In the genomic region with DNA sequence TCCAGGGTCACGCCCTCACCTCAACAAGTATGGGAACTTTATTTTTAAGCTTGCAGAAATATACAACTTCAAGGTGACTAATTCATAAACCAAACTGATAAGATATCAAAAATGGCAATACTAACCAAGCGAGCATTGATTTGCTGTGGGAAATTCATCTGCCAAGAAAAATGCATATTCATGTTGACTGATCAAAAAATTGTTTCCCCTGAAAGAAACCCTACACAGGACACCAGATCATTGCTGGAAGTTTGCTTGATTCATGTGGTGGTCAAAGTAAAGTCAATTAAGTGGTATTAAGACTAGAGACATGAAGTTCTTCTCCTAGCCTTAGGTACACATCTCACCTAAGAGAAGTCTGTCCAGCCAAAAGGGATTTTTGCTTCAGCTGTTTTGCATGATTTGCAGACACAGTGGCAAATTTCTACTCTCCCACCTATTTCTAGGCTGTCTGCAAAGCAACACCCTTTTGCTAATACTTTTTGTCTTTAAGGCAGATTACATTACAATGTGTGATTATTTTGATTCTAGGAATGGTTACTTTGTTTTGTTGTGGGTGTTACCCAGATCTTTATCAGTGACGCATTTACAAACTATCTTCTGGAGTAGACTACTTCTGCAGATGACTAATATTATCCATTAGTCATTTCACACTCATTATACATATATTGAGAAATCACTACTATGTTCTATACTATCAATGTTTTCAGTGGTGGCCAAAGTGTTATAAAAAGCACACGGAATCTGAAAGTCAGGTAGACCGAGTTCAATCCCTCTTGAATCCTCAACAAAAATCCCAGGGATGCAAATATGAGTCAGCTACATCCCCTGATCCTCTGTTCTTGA, we compare ENCODE assay signal across 1 cellular context.
TF ChIP-seq lines count a peak whose summit lies in the region.

No MANE protein-coding gene starts in this region.

TF ChIP-seq in K562, 482 proteins besides CTCF, POLR2A, EP300 and RAD21 (continued from another document):
- TF ChIP-seq ZNF398 (CRISPR knock-in tag; IDR thresholded peaks at IDR 0.05) (no peak), BACH1 (tag; IDR thresholded peaks at IDR 0.05) (no peak), ID3 (CRISPR knock-in tag; IDR thresholded peaks at IDR 0.05) (no peak), ID3 (tag; IDR thresholded peaks at IDR 0.05) (no peak), RBM14 (IDR thresholded peaks at IDR 0.05; ENCODE audit: borderline replicate concordance, insufficient read depth, low read depth, low read length) (no peak), ZNF311 (CRISPR knock-in tag; IDR thresholded peaks at IDR 0.05) (no peak), E2F3 (CRISPR knock-in tag; IDR thresholded peaks at IDR 0.05) (no peak), CAMTA2 (CRISPR knock-in tag; conservative IDR thresholded peaks at IDR 0.05) (no peak), DNMT1 (IDR thresholded peaks at IDR 0.05) (no peak), GTF2A2 (tag; IDR thresholded peaks at IDR 0.05) (no peak), ZNF133 (CRISPR knock-in tag; IDR thresholded peaks at IDR 0.05) (no peak), GABPB2 (CRISPR knock-in tag; conservative IDR thresholded peaks at IDR 0.05) (no peak), HNRNPH1 (optimal IDR thresholded peaks at IDR 0.05; ENCODE audit: low read depth, low read length) (no peak), TAF1 (IDR thresholded peaks at IDR 0.05; ENCODE audit: control insufficient read depth, extremely low read depth, insufficient read depth, low read length, severe bottlenecking) (no peak), RHOXF2B (CRISPR knock-in tag; conservative IDR thresholded peaks at IDR 0.05) (no peak), SIN3B (IDR thresholded peaks at IDR 0.05; ENCODE audit: low read depth) (no peak), SNIP1 (IDR thresholded peaks at IDR 0.05; ENCODE audit: low read depth) (no peak), HMGXB4 (CRISPR knock-in tag; IDR thresholded peaks at IDR 0.05) (no peak), ZNF668 (CRISPR knock-in tag; IDR thresholded peaks at IDR 0.05) (no peak), MEF2A (IDR thresholded peaks at IDR 0.05; ENCODE audit: control insufficient read depth, low read depth, low read length) (no peak), GTF3C2 (IDR thresholded peaks at IDR 0.05; ENCODE audit: borderline replicate concordance, extremely low read depth, insufficient read length) (no peak), CTBP1 (IDR thresholded peaks at IDR 0.05; ENCODE audit: borderline replicate concordance) (no peak), HNRNPL (IDR thresholded peaks at IDR 0.05; ENCODE audit: low read depth, low read length) (no peak), PTRF (tag; IDR thresholded peaks at IDR 0.05) (no peak), ZNF124 (CRISPR knock-in tag; IDR thresholded peaks at IDR 0.05) (no peak)
- TF ChIP-seq, protein P1, sequence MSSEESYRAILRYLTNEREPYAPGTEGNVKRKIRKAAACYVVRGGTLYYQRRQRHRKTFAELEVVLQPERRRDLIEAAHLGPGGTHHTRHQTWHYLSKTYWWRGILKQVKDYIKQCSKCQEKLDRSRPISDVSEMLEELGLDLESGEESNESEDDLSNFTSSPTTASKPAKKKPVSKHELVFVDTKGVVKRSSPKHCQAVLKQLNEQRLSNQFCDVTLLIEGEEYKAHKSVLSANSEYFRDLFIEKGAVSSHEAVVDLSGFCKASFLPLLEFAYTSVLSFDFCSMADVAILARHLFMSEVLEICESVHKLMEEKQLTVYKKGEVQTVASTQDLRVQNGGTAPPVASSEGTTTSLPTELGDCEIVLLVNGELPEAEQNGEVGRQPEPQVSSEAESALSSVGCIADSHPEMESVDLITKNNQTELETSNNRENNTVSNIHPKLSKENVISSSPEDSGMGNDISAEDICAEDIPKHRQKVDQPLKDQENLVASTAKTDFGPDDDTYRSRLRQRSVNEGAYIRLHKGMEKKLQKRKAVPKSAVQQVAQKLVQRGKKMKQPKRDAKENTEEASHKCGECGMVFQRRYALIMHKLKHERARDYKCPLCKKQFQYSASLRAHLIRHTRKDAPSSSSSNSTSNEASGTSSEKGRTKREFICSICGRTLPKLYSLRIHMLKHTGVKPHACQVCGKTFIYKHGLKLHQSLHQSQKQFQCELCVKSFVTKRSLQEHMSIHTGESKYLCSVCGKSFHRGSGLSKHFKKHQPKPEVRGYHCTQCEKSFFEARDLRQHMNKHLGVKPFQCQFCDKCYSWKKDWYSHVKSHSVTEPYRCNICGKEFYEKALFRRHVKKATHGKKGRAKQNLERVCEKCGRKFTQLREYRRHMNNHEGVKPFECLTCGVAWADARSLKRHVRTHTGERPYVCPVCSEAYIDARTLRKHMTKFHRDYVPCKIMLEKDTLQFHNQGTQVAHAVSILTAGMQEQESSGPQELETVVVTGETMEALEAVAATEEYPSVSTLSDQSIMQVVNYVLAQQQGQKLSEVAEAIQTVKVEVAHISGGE (CRISPR knock-in tag; IDR thresholded peaks at IDR 0.05), result no peak
- TF ChIP-seq, protein P2, sequence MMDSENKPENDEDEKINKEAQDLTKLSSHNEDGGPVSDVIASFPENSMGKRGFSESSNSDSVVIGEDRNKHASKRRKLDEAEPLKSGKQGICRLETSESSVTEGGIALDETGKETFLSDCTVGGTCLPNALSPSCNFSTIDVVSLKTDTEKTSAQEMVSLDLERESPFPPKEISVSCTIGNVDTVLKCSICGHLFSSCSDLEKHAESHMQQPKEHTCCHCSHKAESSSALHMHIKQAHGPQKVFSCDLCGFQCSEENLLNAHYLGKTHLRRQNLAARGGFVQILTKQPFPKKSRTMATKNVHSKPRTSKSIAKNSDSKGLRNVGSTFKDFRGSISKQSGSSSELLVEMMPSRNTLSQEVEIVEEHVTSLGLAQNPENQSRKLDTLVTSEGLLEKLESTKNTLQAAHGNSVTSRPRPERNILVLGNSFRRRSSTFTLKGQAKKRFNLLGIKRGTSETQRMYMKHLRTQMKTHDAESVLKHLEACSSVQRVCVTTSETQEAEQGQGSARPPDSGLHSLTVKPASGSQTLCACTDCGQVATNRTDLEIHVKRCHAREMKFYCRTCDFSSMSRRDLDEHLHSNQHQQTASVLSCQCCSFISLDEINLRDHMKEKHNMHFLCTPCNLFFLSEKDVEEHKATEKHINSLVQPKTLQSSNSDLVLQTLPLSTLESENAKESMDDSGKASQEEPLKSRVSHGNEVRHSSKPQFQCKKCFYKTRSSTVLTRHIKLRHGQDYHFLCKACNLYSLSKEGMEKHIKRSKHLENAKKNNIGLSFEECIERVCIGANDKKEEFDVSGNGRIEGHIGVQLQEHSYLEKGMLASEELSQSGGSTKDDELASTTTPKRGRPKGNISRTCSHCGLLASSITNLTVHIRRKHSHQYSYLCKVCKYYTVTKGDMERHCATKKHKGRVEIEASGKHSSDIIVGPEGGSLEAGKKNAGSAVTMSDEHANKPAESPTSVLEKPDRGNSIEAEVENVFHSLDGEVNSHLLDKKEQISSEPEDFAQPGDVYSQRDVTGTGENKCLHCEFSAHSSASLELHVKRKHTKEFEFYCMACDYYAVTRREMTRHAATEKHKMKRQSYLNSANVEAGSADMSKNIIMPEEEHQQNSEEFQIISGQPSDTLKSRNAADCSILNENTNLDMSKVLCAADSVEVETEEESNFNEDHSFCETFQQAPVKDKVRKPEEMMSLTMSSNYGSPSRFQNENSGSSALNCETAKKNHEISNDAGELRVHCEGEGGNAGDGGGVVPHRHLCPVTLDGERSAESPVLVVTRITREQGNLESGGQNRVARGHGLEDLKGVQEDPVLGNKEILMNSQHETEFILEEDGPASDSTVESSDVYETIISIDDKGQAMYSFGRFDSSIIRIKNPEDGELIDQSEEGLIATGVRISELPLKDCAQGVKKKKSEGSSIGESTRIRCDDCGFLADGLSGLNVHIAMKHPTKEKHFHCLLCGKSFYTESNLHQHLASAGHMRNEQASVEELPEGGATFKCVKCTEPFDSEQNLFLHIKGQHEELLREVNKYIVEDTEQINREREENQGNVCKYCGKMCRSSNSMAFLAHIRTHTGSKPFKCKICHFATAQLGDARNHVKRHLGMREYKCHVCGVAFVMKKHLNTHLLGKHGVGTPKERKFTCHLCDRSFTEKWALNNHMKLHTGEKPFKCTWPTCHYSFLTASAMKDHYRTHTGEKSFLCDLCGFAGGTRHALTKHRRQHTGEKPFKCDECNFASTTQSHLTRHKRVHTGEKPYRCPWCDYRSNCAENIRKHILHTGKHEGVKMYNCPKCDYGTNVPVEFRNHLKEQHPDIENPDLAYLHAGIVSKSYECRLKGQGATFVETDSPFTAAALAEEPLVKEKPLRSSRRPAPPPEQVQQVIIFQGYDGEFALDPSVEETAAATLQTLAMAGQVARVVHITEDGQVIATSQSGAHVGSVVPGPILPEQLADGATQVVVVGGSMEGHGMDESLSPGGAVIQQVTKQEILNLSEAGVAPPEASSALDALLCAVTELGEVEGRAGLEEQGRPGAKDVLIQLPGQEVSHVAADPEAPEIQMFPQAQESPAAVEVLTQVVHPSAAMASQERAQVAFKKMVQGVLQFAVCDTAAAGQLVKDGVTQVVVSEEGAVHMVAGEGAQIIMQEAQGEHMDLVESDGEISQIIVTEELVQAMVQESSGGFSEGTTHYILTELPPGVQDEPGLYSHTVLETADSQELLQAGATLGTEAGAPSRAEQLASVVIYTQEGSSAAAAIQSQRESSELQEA (IDR thresholded peaks at IDR 0.05; ENCODE audit: low read depth), result no peak
- TF ChIP-seq, protein P3, sequence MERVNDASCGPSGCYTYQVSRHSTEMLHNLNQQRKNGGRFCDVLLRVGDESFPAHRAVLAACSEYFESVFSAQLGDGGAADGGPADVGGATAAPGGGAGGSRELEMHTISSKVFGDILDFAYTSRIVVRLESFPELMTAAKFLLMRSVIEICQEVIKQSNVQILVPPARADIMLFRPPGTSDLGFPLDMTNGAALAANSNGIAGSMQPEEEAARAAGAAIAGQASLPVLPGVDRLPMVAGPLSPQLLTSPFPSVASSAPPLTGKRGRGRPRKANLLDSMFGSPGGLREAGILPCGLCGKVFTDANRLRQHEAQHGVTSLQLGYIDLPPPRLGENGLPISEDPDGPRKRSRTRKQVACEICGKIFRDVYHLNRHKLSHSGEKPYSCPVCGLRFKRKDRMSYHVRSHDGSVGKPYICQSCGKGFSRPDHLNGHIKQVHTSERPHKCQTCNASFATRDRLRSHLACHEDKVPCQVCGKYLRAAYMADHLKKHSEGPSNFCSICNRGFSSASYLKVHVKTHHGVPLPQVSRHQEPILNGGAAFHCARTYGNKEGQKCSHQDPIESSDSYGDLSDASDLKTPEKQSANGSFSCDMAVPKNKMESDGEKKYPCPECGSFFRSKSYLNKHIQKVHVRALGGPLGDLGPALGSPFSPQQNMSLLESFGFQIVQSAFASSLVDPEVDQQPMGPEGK (CRISPR knock-in tag; IDR thresholded peaks at IDR 0.05; ENCODE audit: borderline replicate concordance), result no peak
- TF ChIP-seq, protein P4, sequence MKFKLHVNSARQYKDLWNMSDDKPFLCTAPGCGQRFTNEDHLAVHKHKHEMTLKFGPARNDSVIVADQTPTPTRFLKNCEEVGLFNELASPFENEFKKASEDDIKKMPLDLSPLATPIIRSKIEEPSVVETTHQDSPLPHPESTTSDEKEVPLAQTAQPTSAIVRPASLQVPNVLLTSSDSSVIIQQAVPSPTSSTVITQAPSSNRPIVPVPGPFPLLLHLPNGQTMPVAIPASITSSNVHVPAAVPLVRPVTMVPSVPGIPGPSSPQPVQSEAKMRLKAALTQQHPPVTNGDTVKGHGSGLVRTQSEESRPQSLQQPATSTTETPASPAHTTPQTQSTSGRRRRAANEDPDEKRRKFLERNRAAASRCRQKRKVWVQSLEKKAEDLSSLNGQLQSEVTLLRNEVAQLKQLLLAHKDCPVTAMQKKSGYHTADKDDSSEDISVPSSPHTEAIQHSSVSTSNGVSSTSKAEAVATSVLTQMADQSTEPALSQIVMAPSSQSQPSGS (CRISPR knock-in tag; IDR thresholded peaks at IDR 0.05), result no peak
